Comparison of ENCODE assay signal across 19 cellular contexts in the genomic region with DNA sequence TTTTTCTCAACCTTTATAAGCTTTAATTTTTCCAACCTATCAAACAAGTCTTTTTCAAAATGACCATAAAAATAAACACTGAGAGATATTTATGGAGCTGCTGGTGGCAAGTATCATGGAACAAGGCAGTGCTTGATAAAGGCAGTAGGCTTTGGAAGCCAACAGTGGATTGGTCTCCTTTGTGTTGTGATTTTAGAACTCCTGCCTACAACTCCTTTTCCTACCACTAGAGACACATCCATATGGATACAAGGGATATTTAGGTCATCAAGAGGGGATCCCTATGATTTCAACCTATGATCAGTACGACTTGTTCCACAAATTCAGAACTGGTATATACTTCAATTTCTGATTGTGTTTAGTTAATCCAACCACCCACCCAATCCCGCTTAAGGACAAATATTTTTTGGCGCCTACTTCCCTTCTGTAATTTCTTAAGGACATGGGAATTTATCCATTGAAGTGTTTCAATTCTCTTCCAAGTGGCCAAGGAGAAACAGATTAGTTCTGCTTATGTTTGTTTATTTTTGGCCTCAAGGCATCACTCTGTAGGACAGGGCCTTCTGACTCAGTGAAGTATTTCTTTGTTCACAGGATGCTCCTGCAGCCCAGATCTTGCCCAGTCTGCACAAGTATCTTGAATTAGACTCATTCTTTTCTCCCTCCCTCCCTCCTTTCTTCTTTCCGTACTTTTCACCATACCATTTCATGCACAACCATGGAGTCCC.
DNase-seq lines count a peak whose midpoint lies in the region; ATAC-seq and TF ChIP-seq lines count a peak whose summit lies in the region.
"Had no signal": no experiment of that assay in that cellular context is flagged by ENCODE, and none has a peak within 500 bp of the region (broad histone marks: within the 10 kb centered on the region; RNA-seq: fewer than 3 reads in every experiment).

No MANE protein-coding gene starts in this region.

- H3K27me3 Mint-ChIP-seq in WTC11 (ENCODE audit: low read depth) (peaks cover 1% of the 10 kb centered on the region), progenitor cell of endocrine pancreas (no peaks in the 10 kb centered on the region)
- H3K27me3 Mint-ChIP-seq in stimulated activated naive B cell treated with anti-CD40 and anti-IgM and Interleukin-4, amounts not matched to agents 10 μg/mL and 1 μg/mL and 100 μg/mL, for 72 hours, result no peaks in the 10 kb centered on the region
- H3K27me3 Mint-ChIP-seq: B cell had no signal

- no peak overlapping the region for H3K4me3 ChIP-seq in fibroblast of pulmonary artery (replicated peaks; ENCODE audit: low read depth, low read length)
- H3K4me3 ChIP-seq: esophagus muscularis mucosa, MG63, spleen had no signal

- H3K27ac Mint-ChIP-seq in WTC11 (no peak overlapping the region), progenitor cell of endocrine pancreas (no peak overlapping the region)
- no peak overlapping the region for H3K27ac Mint-ChIP-seq in stimulated activated naive B cell treated with anti-CD40 and anti-IgM and Interleukin-4, amounts not matched to agents 10 μg/mL and 1 μg/mL and 100 μg/mL, for 72 hours
- H3K27ac Mint-ChIP-seq: B cell; naive thymus-derived CD8-positive, alpha-beta T cell had no signal

- TF ChIP-seq CTCF in WTC11 (IDR thresholded peaks at IDR 0.05) (no peak), fibroblast of pulmonary artery (IDR thresholded peaks at IDR 0.05; ENCODE audit: low read length, missing control alignments) (peak; percentile 16), progenitor cell of endocrine pancreas (IDR thresholded peaks at IDR 0.05; ENCODE audit: unreplicated experiment) (no peak)

- ATAC-seq in WTC11, result peak; percentile 83
- no peak for ATAC-seq in stimulated activated naive B cell treated with anti-CD40 and anti-IgM and Interleukin-4, amounts not matched to agents 10 μg/mL and 1 μg/mL and 100 μg/mL, for 72 hours (replicated peaks)
- ATAC-seq: naive thymus-derived CD8-positive, alpha-beta T cell had no signal

- H3K9me3 Mint-ChIP-seq in WTC11, result no peaks in the 10 kb centered on the region
- no peaks in the 10 kb centered on the region for H3K9me3 Mint-ChIP-seq in progenitor cell of endocrine pancreas (ENCODE audit: low read depth)
- H3K9me3 Mint-ChIP-seq in stimulated activated naive B cell treated with anti-CD40 and anti-IgM and Interleukin-4, amounts not matched to agents 10 μg/mL and 1 μg/mL and 100 μg/mL, for 72 hours, result peaks cover 0 to 2% of the 10 kb centered on the region in 2 donors

- DNase-seq in HEK293T (ENCODE audit: extremely low spot score) (peak; percentile 44), WTC11 (ENCODE audit: low spot score) (no peak), fibroblast of pulmonary artery (ENCODE audit: low read depth) (peak; percentile 14), renal cortical epithelial cell (ENCODE audit: low read depth) (peak; percentile 6), progenitor cell of endocrine pancreas (ENCODE audit: low spot score, unreplicated experiment) (no peak), NCI-H82 treated with DMSO at 0.1 percent for 48 hours (lab: John Stamatoyannopoulos, UW; ENCODE audit: unreplicated experiment) (no peak)
- no peak for DNase-seq in stimulated activated naive B cell treated with anti-CD40 and anti-IgM and Interleukin-4, amounts not matched to agents 10 μg/mL and 1 μg/mL and 100 μg/mL, for 72 hours
- DNase-seq: activated CD4-positive, alpha-beta T cell treated with anti-CD3 and anti-CD28 coated beads, Interleukin-2, amount 50 U/mL, for 48 hours; activated naive CD4-positive, alpha-beta T cell treated with anti-CD3 and anti-CD28 coated beads, Interleukin-2, amount 50 U/mL, for 16 hours; activated T-cell treated with anti-CD3 and anti-CD28 coated beads, Interleukin-2, amount 50 U/mL, for 1 hour; GF-D8; MG63; naive thymus-derived CD8-positive, alpha-beta T cell; NCI-H1436 treated with DMSO at 0.1 percent for 48 hours; NCI-H2227 treated with DMSO at 0.1 percent for 48 hours; posterior cingulate gyrus; spleen had no signal

- POLR2A ChIA-PET in HEK293T (lab: Yijun Ruan, JAX), result no interaction called here
- POLR2A ChIA-PET in WTC11 (lab: Charles Lee), result no interaction called here

- H3K4me1 Mint-ChIP-seq in WTC11, result no peaks in the 10 kb centered on the region
- peaks cover 8% of the 10 kb centered on the region for H3K4me1 Mint-ChIP-seq in progenitor cell of endocrine pancreas (ENCODE audit: low read depth)
- no peaks in the 10 kb centered on the region for H3K4me1 Mint-ChIP-seq in stimulated activated naive B cell treated with anti-CD40 and anti-IgM and Interleukin-4, amounts not matched to agents 10 μg/mL and 1 μg/mL and 100 μg/mL, for 72 hours
- H3K4me1 Mint-ChIP-seq: B cell; naive thymus-derived CD8-positive, alpha-beta T cell had no signal

- CTCF ChIA-PET in HEK293T (lab: Yijun Ruan, JAX), result no interaction called here
- CTCF ChIA-PET in WTC11 (lab: Charles Lee), result no interaction called here

- H3K36me3 Mint-ChIP-seq in WTC11, result no peaks in the 10 kb centered on the region
- H3K36me3 Mint-ChIP-seq in progenitor cell of endocrine pancreas (ENCODE audit: insufficient read depth), result no peaks in the 10 kb centered on the region
- H3K36me3 Mint-ChIP-seq in stimulated activated naive B cell treated with anti-CD40 and anti-IgM and Interleukin-4, amounts not matched to agents 10 μg/mL and 1 μg/mL and 100 μg/mL, for 72 hours, result no peaks in the 10 kb centered on the region
- H3K36me3 Mint-ChIP-seq: naive thymus-derived CD8-positive, alpha-beta T cell had no signal

- H3K4me3 Mint-ChIP-seq in WTC11 (no peak overlapping the region), progenitor cell of endocrine pancreas (ENCODE audit: low read depth) (no peak overlapping the region)
- H3K4me3 Mint-ChIP-seq in stimulated activated naive B cell treated with anti-CD40 and anti-IgM and Interleukin-4, amounts not matched to agents 10 μg/mL and 1 μg/mL and 100 μg/mL, for 72 hours, result no peak overlapping the region
- H3K4me3 Mint-ChIP-seq: B cell; naive thymus-derived CD8-positive, alpha-beta T cell had no signal

TF ChIP-seq in HEK293T, 16 proteins besides CTCF, POLR2A, EP300 and RAD21:
- TF ChIP-seq ARNT (IDR thresholded peaks at IDR 0.05) (no peak), ELF4 (IDR thresholded peaks at IDR 0.05) (no peak), TARDBP (IDR thresholded peaks at IDR 0.05) (no peak), SUZ12 (IDR thresholded peaks at IDR 0.05) (no peak), ZNF384 (IDR thresholded peaks at IDR 0.05) (no peak), LEF1 (IDR thresholded peaks at IDR 0.05; ENCODE audit: borderline replicate concordance) (no peak), HDGF (IDR thresholded peaks at IDR 0.05; ENCODE audit: borderline replicate concordance) (no peak), L3MBTL2 (conservative IDR thresholded peaks at IDR 0.05) (no peak), FOXK2 (IDR thresholded peaks at IDR 0.05) (no peak), FOXM1 (IDR thresholded peaks at IDR 0.05; ENCODE audit: borderline replicate concordance) (no peak), SP1 (IDR thresholded peaks at IDR 0.05) (no peak)

TF ChIP-seq in WTC11, 78 proteins besides CTCF, POLR2A, EP300 and RAD21 (continues in another document):
- TF ChIP-seq, protein P1, sequence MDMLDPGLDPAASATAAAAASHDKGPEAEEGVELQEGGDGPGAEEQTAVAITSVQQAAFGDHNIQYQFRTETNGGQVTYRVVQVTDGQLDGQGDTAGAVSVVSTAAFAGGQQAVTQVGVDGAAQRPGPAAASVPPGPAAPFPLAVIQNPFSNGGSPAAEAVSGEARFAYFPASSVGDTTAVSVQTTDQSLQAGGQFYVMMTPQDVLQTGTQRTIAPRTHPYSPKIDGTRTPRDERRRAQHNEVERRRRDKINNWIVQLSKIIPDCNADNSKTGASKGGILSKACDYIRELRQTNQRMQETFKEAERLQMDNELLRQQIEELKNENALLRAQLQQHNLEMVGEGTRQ (CRISPR knock-in tag; IDR thresholded peaks at IDR 0.05), result no peak
- TF ChIP-seq, protein P2, sequence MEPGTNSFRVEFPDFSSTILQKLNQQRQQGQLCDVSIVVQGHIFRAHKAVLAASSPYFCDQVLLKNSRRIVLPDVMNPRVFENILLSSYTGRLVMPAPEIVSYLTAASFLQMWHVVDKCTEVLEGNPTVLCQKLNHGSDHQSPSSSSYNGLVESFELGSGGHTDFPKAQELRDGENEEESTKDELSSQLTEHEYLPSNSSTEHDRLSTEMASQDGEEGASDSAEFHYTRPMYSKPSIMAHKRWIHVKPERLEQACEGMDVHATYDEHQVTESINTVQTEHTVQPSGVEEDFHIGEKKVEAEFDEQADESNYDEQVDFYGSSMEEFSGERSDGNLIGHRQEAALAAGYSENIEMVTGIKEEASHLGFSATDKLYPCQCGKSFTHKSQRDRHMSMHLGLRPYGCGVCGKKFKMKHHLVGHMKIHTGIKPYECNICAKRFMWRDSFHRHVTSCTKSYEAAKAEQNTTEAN (CRISPR knock-in tag; IDR thresholded peaks at IDR 0.05), result no peak
- no peak for TF ChIP-seq GTF2I (CRISPR knock-in tag; conservative IDR thresholded peaks at IDR 0.05)
- no peak for TF ChIP-seq ZNF416 (CRISPR knock-in tag; IDR thresholded peaks at IDR 0.05)
- TF ChIP-seq, protein P3, sequence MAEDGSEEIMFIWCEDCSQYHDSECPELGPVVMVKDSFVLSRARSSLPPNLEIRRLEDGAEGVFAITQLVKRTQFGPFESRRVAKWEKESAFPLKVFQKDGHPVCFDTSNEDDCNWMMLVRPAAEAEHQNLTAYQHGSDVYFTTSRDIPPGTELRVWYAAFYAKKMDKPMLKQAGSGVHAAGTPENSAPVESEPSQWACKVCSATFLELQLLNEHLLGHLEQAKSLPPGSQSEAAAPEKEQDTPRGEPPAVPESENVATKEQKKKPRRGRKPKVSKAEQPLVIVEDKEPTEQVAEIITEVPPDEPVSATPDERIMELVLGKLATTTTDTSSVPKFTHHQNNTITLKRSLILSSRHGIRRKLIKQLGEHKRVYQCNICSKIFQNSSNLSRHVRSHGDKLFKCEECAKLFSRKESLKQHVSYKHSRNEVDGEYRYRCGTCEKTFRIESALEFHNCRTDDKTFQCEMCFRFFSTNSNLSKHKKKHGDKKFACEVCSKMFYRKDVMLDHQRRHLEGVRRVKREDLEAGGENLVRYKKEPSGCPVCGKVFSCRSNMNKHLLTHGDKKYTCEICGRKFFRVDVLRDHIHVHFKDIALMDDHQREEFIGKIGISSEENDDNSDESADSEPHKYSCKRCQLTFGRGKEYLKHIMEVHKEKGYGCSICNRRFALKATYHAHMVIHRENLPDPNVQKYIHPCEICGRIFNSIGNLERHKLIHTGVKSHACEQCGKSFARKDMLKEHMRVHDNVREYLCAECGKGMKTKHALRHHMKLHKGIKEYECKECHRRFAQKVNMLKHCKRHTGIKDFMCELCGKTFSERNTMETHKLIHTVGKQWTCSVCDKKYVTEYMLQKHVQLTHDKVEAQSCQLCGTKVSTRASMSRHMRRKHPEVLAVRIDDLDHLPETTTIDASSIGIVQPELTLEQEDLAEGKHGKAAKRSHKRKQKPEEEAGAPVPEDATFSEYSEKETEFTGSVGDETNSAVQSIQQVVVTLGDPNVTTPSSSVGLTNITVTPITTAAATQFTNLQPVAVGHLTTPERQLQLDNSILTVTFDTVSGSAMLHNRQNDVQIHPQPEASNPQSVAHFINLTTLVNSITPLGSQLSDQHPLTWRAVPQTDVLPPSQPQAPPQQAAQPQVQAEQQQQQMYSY (CRISPR knock-in tag; IDR thresholded peaks at IDR 0.05), result no peak

Comparison
In these comparisons a context has a peak if more than half of its experiments do, and no peak if none do; other contexts are left out.
1. DNase-seq: peak in HEK293T (single experiment), fibroblast of pulmonary artery (single experiment) and renal cortical epithelial cell (single experiment); none in WTC11 (single experiment), progenitor cell of endocrine pancreas (single experiment), NCI-H82 treated with DMSO at 0.1 percent for 48 hours (single experiment) and stimulated activated naive B cell treated with anti-CD40 and anti-IgM and Interleukin-4, amounts not matched to agents 10 μg/mL and 1 μg/mL and 100 μg/mL, for 72 hours (single experiment).